Comparison of ENCODE assay signal across 22 cellular contexts in genomic region chr7:141534757-141535737, GRCh38. TPM values are rescaled to one million over a fixed set of nuclear protein-coding genes. Genes with fewer than 3 reads are reported as not detected.
DNase-seq lines count a peak whose midpoint lies in the region; ATAC-seq lines count a peak whose summit lies in the region.
"Had no signal": no experiment of that assay in that cellular context is flagged by ENCODE, and none has a peak within 500 bp of the region (broad histone marks: within the 10 kb centered on the region; RNA-seq: fewer than 3 reads in every experiment).

No MANE protein-coding gene starts in this region.

- peak; percentile 51 for ATAC-seq in Right ventricle myocardium inferior
- peak; percentile 86 for ATAC-seq in Right ventricle myocardium superior (ENCODE audit: poor library complexity)
- peak in 1 of 2 donors; percentile 66 for ATAC-seq in right cardiac atrium
- ATAC-seq: SK-N-SH treated with all-trans-retinoic acid at 6 μM for 48 hours had no signal

- DNase-seq in Right ventricle myocardium inferior (ENCODE audit: missing footprints), result no peak
- no peak for DNase-seq in cardiac septum (ENCODE audit: low spot score)
- no peak for DNase-seq in Right ventricle myocardium superior
- DNase-seq in right cardiac atrium, result no peak
- no peak for DNase-seq in H4 (ENCODE audit: low spot score)
- no peak for DNase-seq in NCI-H2227 treated with DMSO at 0.1 percent for 48 hours (lab: John Stamatoyannopoulos, UW)
- DNase-seq in GDM1 (lab: John Stamatoyannopoulos, UW), result no peak
- DNase-seq: Calu3; CD8-positive, alpha-beta memory T cell; DMS153; GOT3; MM.1S; NCI-H1092; NCI-H1436; NCI-H187 treated with DMSO at 0.1 percent for 48 hours; NCI-H345; NCI-H524 treated with DMSO at 0.1 percent for 48 hours; PC-9; RPMI8226; SIG-M5 had no signal

- WGBS in right cardiac atrium, result 31% methylated on average over 9 of the region's 9 CpGs

- H3K27ac ChIP-seq in right cardiac atrium (ENCODE audit: low read length), result peak overlapping the region; percentile 96
- H3K27ac ChIP-seq: C4-2B, PC-9 had no signal

- H3K9me3 ChIP-seq in right cardiac atrium (ENCODE audit: control insufficient read depth, low read length), result no peaks in the 10 kb centered on the region

- no peaks in the 10 kb centered on the region for H3K27me3 ChIP-seq in right cardiac atrium (ENCODE audit: control insufficient read depth, insufficient read depth)

- H3K4me3 ChIP-seq in right cardiac atrium (ENCODE audit: low read length), result no peak overlapping the region
- H3K4me3 ChIP-seq: PC-9 had no signal

- intact Hi-C loops in Right ventricle myocardium inferior (cut with DNase I) (loop anchor here (5.0 to 10.0 kb wide), 5 partner anchors 168 to 723 kb away; partner anchors contain the start of genes MRPS33 and TMEM178B), cardiac septum (cut with DNase I) (loop anchor here (5.0 to 10.0 kb wide), 2 partner anchors 260 to 463 kb away; partner anchors contain the start of gene TMEM178B), Right ventricle myocardium superior (cut with DNase I) (loop anchor here (10.0 kb wide), 2 partner anchors 260 to 520 kb away; partner anchors contain the start of gene MRPS33), right cardiac atrium (cut with DNase I) (loop anchor here in 1 of 4 donors (10.0 kb wide), 1 partner anchor 460 kb away; the partner anchor contains the start of gene TMEM178B)

- no peaks in the 10 kb centered on the region for H3K4me1 ChIP-seq in right cardiac atrium (ENCODE audit: control insufficient read depth, insufficient read depth, low read length)

RNA-seq across cellular contexts. Expression of gene AGK, which starts 16.2 kb away (rescaled TPM):
- total RNA-seq in Right ventricle myocardium inferior, result 28.4 TPM
- 32.7 TPM for total RNA-seq in cardiac septum
- 27.7 TPM for total RNA-seq in Right ventricle myocardium superior
- total RNA-seq in right cardiac atrium, result 10 to 100 TPM; 31.1 to 43.6 (median 37.8) TPM
- polyA plus RNA-seq in right cardiac atrium, result 29.2 TPM
- 36.6 and 43.2 TPM in 2 replicates for total RNA-seq in H4 (2014; rRNA removed; shearing (Covaris generic))
